In genomic region chr10:74889662-74889998, GRCh38 we compare ENCODE assay signal across 3 cellular contexts.
TF ChIP-seq lines count a peak whose summit lies in the region.

No MANE protein-coding gene starts in this region.

TF ChIP-seq in SK-N-SH treated with all-trans-retinoic acid at 6 μM for 48 hours, 23 proteins besides CTCF, POLR2A, EP300 and RAD21 (continued from another document):
- TF ChIP-seq, protein P1, sequence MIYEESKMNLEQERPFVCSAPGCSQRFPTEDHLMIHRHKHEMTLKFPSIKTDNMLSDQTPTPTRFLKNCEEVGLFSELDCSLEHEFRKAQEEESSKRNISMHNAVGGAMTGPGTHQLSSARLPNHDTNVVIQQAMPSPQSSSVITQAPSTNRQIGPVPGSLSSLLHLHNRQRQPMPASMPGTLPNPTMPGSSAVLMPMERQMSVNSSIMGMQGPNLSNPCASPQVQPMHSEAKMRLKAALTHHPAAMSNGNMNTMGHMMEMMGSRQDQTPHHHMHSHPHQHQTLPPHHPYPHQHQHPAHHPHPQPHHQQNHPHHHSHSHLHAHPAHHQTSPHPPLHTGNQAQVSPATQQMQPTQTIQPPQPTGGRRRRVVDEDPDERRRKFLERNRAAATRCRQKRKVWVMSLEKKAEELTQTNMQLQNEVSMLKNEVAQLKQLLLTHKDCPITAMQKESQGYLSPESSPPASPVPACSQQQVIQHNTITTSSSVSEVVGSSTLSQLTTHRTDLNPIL (CRISPR knock-in tag; IDR thresholded peaks at IDR 0.05; ENCODE audit: low read depth) = no peak
- TF ChIP-seq ISL1 (CRISPR knock-in tag; IDR thresholded peaks at IDR 0.05) (no peak), CSRNP3 (CRISPR knock-in tag; IDR thresholded peaks at IDR 0.05) (no peak), ZC3H10 (CRISPR knock-in tag; IDR thresholded peaks at IDR 0.05) (no peak), ZNF8 (CRISPR knock-in tag; IDR thresholded peaks at IDR 0.05) (no peak)
- TF ChIP-seq, protein P2, sequence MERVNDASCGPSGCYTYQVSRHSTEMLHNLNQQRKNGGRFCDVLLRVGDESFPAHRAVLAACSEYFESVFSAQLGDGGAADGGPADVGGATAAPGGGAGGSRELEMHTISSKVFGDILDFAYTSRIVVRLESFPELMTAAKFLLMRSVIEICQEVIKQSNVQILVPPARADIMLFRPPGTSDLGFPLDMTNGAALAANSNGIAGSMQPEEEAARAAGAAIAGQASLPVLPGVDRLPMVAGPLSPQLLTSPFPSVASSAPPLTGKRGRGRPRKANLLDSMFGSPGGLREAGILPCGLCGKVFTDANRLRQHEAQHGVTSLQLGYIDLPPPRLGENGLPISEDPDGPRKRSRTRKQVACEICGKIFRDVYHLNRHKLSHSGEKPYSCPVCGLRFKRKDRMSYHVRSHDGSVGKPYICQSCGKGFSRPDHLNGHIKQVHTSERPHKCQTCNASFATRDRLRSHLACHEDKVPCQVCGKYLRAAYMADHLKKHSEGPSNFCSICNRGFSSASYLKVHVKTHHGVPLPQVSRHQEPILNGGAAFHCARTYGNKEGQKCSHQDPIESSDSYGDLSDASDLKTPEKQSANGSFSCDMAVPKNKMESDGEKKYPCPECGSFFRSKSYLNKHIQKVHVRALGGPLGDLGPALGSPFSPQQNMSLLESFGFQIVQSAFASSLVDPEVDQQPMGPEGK (CRISPR knock-in tag; IDR thresholded peaks at IDR 0.05; ENCODE audit: borderline replicate concordance) = no peak
TF ChIP-seq in SK-N-SH treated with all-trans-retinoic acid at 6 μM for 48 hours: peak in this region for 0.

TF ChIP-seq in SK-N-SH, 30 proteins besides CTCF, POLR2A, EP300 and RAD21:
- no peak for TF ChIP-seq USF1 (IDR thresholded peaks at IDR 0.05; ENCODE audit: borderline replicate concordance, low read depth)
- no peak for TF ChIP-seq SMC3 (IDR thresholded peaks at IDR 0.05; ENCODE audit: low read depth, low read length)
- TF ChIP-seq EZH2phosphoT487 (IDR thresholded peaks at IDR 0.05; ENCODE audit: borderline replicate concordance, low read depth) = no peak
- no peak for TF ChIP-seq POLR2AphosphoS5 (IDR thresholded peaks at IDR 0.05; ENCODE audit: low read depth, low read length)
- TF ChIP-seq TAF1 (IDR thresholded peaks at IDR 0.05; ENCODE audit: borderline replicate concordance, low read depth, low read length) = no peak
- TF ChIP-seq FOXM1 (IDR thresholded peaks at IDR 0.05; ENCODE audit: low read depth) = no peak
- TF ChIP-seq FOXJ3 (CRISPR knock-in tag; IDR thresholded peaks at IDR 0.05) = no peak

TF ChIP-seq in IMR-90, 13 proteins besides CTCF, POLR2A, EP300 and RAD21 (continued from another document):
- TF ChIP-seq, protein P3, sequence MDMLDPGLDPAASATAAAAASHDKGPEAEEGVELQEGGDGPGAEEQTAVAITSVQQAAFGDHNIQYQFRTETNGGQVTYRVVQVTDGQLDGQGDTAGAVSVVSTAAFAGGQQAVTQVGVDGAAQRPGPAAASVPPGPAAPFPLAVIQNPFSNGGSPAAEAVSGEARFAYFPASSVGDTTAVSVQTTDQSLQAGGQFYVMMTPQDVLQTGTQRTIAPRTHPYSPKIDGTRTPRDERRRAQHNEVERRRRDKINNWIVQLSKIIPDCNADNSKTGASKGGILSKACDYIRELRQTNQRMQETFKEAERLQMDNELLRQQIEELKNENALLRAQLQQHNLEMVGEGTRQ (IDR thresholded peaks at IDR 0.05; ENCODE audit: low read depth, low read length) = no peak
- TF ChIP-seq NFE2L2 (IDR thresholded peaks at IDR 0.05; ENCODE audit: low read depth, low read length) (no peak), CEBPB (IDR thresholded peaks at IDR 0.05; ENCODE audit: low read depth, low read length) (no peak), FOS (IDR thresholded peaks at IDR 0.05; ENCODE audit: low read depth, low read length) (no peak), MAZ (IDR thresholded peaks at IDR 0.05; ENCODE audit: borderline replicate concordance, low read depth, low read length) (no peak), RCOR1 (IDR thresholded peaks at IDR 0.05; ENCODE audit: insufficient replicate concordance, low read length) (no peak), MAFK (IDR thresholded peaks at IDR 0.05; ENCODE audit: low read depth, low read length) (no peak), MXI1 (IDR thresholded peaks at IDR 0.05; ENCODE audit: borderline replicate concordance, low read depth, low read length) (no peak), CHD1 (IDR thresholded peaks at IDR 0.05; ENCODE audit: low read depth, low read length) (no peak), SMC3 (IDR thresholded peaks at IDR 0.05; ENCODE audit: low read depth, low read length) (no peak), BHLHE40 (IDR thresholded peaks at IDR 0.05; ENCODE audit: low read depth, low read length) (no peak)
- TF ChIP-seq, protein P4, sequence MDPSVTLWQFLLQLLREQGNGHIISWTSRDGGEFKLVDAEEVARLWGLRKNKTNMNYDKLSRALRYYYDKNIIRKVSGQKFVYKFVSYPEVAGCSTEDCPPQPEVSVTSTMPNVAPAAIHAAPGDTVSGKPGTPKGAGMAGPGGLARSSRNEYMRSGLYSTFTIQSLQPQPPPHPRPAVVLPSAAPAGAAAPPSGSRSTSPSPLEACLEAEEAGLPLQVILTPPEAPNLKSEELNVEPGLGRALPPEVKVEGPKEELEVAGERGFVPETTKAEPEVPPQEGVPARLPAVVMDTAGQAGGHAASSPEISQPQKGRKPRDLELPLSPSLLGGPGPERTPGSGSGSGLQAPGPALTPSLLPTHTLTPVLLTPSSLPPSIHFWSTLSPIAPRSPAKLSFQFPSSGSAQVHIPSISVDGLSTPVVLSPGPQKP (IDR thresholded peaks at IDR 0.05; ENCODE audit: borderline replicate concordance, low read depth, low read length) = no peak
